ENCODE assay signal across 9 cellular contexts in genomic region chr17:82050152-82050760, GRCh38. TPM values are rescaled to one million over a fixed set of nuclear protein-coding genes. Genes with fewer than 3 reads are reported as not detected.
A peak's percentile ranks its signal among the peaks of the same experiment; 100 is the strongest.
DNase-seq lines count a peak whose midpoint lies in the region; ATAC-seq, FAIRE-seq and TF ChIP-seq lines count a peak whose summit lies in the region.
"Had no signal": no experiment of that assay in that cellular context is flagged by ENCODE, and none has a peak within 500 bp of the region (broad histone marks: within the 10 kb centered on the region; RNA-seq: fewer than 3 reads in every experiment).

No MANE protein-coding gene starts in this region.

- H2BK20ac ChIP-seq in IMR-90 (ENCODE audit: low read depth, low read length) = no peak overlapping the region

- H3K4ac ChIP-seq in IMR-90 (ENCODE audit: low read depth, low read length) = peak overlapping the region; percentile 87

- no peaks in the 10 kb centered on the region for H3K36me3 Mint-ChIP-seq in activated naive CD8-positive, alpha-beta T cell treated with anti-CD3 and anti-CD28 coated beads, Interleukin-2, amount 50 U/mL, for 24 hours (ENCODE audit: low read depth)
- peaks cover 17 to 23% of the 10 kb centered on the region in 2 donors for H3K36me3 Mint-ChIP-seq in stimulated activated naive B cell treated with anti-CD40 and anti-IgM and Interleukin-4, amounts not matched to agents 10 μg/mL and 1 μg/mL and 100 μg/mL, for 72 hours

- in situ Hi-C loops in IMR-90 (cut with MboI; ENCODE audit: low sequenced_read_pairs) = no loop called here

- POLR2A ChIA-PET in IMR-90 (lab: Charles Lee; ENCODE audit: unreplicated experiment) = no interaction called here

- 0 out of 2 replicates have a peak overlapping the region, but pooled peaks have one; percentile 65 for H3K9ac ChIP-seq in IMR-90 (ENCODE audit: low read depth, low read length)
- peak overlapping the region; percentile 80 for H3K9ac ChIP-seq in keratinocyte (ENCODE audit: control insufficient read depth, extremely low read depth, insufficient read depth, low read length)

- no peak for FAIRE-seq in keratinocyte (lab: Jason Lieb, UNC)

- no peak overlapping the region for H3K18ac ChIP-seq in IMR-90 (ENCODE audit: low read depth, low read length)

- no peak for DNase-seq in IMR-90
- no peak for DNase-seq in activated naive CD8-positive, alpha-beta T cell treated with anti-CD3 and anti-CD28 coated beads, Interleukin-2, amount 50 U/mL, for 24 hours
- no peak for DNase-seq in keratinocyte (ENCODE audit: low read depth, low spot score)
- DNase-seq in stimulated activated naive B cell treated with anti-CD40 and anti-IgM and Interleukin-4, amounts not matched to agents 10 μg/mL and 1 μg/mL and 100 μg/mL, for 72 hours = no peak
- DNase-seq in SHP77 (lab: John Stamatoyannopoulos, UW) = no peak
- DNase-seq in medulla oblongata (ENCODE audit: extremely low spot score) = no peak
- DNase-seq: activated effector memory CD4-positive, alpha-beta T cell treated with Interleukin-2 at 50 U/mL for 16 hours had no signal

- H3K79me2 ChIP-seq in keratinocyte (ENCODE audit: control insufficient read depth, insufficient read depth, low read length) = peaks cover 25% of the 10 kb centered on the region

- WGBS in IMR-90 (ENCODE audit: extremely low coverage in 2 of 2, insufficient read length in 1 of 2), 2 experiments = 91% methylated on average over 23 of the region's 28 CpGs; no CpG with 5 or more reads in 1 of the 2 experiments

- no peak overlapping the region for H2BK120ac ChIP-seq in IMR-90 (ENCODE audit: low read depth, low read length)

- H3K27ac ChIP-seq in IMR-90 (ENCODE audit: insufficient read depth, low read length) = no peak overlapping the region
- H3K27ac ChIP-seq in keratinocyte (ENCODE audit: control insufficient read depth, insufficient read depth, low read length) = no peak overlapping the region

- peaks cover 18% of the 10 kb centered on the region for H3K4me1 Mint-ChIP-seq in activated naive CD8-positive, alpha-beta T cell treated with anti-CD3 and anti-CD28 coated beads, Interleukin-2, amount 50 U/mL, for 24 hours
- H3K4me1 Mint-ChIP-seq in stimulated activated naive B cell treated with anti-CD40 and anti-IgM and Interleukin-4, amounts not matched to agents 10 μg/mL and 1 μg/mL and 100 μg/mL, for 72 hours = peaks cover 23 to 39% of the 10 kb centered on the region in 2 donors

- H3K9me3 Mint-ChIP-seq in activated naive CD8-positive, alpha-beta T cell treated with anti-CD3 and anti-CD28 coated beads, Interleukin-2, amount 50 U/mL, for 24 hours = no peaks in the 10 kb centered on the region
- H3K9me3 Mint-ChIP-seq in stimulated activated naive B cell treated with anti-CD40 and anti-IgM and Interleukin-4, amounts not matched to agents 10 μg/mL and 1 μg/mL and 100 μg/mL, for 72 hours = no peaks in the 10 kb centered on the region

- H3K27ac Mint-ChIP-seq in activated naive CD8-positive, alpha-beta T cell treated with anti-CD3 and anti-CD28 coated beads, Interleukin-2, amount 50 U/mL, for 24 hours = no peak overlapping the region
- no peak overlapping the region for H3K27ac Mint-ChIP-seq in stimulated activated naive B cell treated with anti-CD40 and anti-IgM and Interleukin-4, amounts not matched to agents 10 μg/mL and 1 μg/mL and 100 μg/mL, for 72 hours

- no peak overlapping the region for H2BK15ac ChIP-seq in IMR-90 (ENCODE audit: low read depth, low read length)

- ATAC-seq in IMR-90 (ENCODE audit: low read depth) (no peak), HG03039 (IDR thresholded peaks at IDR 0.05; ENCODE audit: unreplicated experiment) (no peak), HG02678 (IDR thresholded peaks at IDR 0.05; ENCODE audit: unreplicated experiment) (no peak)
- no peak for ATAC-seq in activated naive CD8-positive, alpha-beta T cell treated with anti-CD3 and anti-CD28 coated beads, Interleukin-2, amount 50 U/mL, for 24 hours
- no peak for ATAC-seq in stimulated activated naive B cell treated with anti-CD40 and anti-IgM and Interleukin-4, amounts not matched to agents 10 μg/mL and 1 μg/mL and 100 μg/mL, for 72 hours (replicated peaks)

- peak overlapping the region; percentile 71 to 91; a peak in 3 of 4 replicates for H4K8ac ChIP-seq in IMR-90 (ENCODE audit: low read depth in 2 of 2, low read length in 2 of 2)

- BruUV-seq in IMR-90 (replicated peaks; lab: Mats Ljungman, UMichigan) = no TSS peak

- no peaks in the 10 kb centered on the region for H3K27me3 ChIP-seq in IMR-90 (ENCODE audit: control insufficient read depth, insufficient read depth, low read length)
- H3K27me3 ChIP-seq in keratinocyte (ENCODE audit: control insufficient read depth, extremely low read depth, insufficient read depth, low read length) = no peaks in the 10 kb centered on the region

- peak overlapping the region; percentile 64 for H3K23ac ChIP-seq in IMR-90 (ENCODE audit: low read depth, low read length)

- H2AK9ac ChIP-seq in IMR-90 (replicated peaks; ENCODE audit: low read depth, low read length, poor library complexity) = peak overlapping the region; percentile 100

- CTCF ChIA-PET in IMR-90 (lab: Yijun Ruan, JAX) = no interaction called here

- peak overlapping the region; percentile 91; the same call in 1 of the 2 replicates for H3K4me2 ChIP-seq in IMR-90 (ENCODE audit: low read depth, low read length)
- H3K4me2 ChIP-seq in keratinocyte (ENCODE audit: control insufficient read depth, extremely low read depth, insufficient read depth, low read depth, low read length) = peak overlapping the region; percentile 81

- TF ChIP-seq RAD21 in IMR-90 (IDR thresholded peaks at IDR 0.05; ENCODE audit: low read length) = no peak

- H3K36me3 ChIP-seq in IMR-90 (ENCODE audit: control insufficient read depth, insufficient read depth, low read length) = peaks cover 46% of the 10 kb centered on the region
- peaks cover 9 to 25% of the 10 kb centered on the region in 2 experiments for H3K36me3 ChIP-seq in keratinocyte (ENCODE audit: control insufficient read depth in 2 of 2, extremely low read depth in 1 of 2, insufficient read depth in 2 of 2, low read length in 2 of 2)

- H2AFZ ChIP-seq in IMR-90 (replicated peaks; ENCODE audit: low read length, poor library complexity) (peak overlapping the region; percentile 77), keratinocyte (ENCODE audit: control insufficient read depth, low read length) (no peak overlapping the region)

- TF ChIP-seq CTCF in IMR-90 (conservative IDR thresholded peaks at IDR 0.05; ENCODE audit: low read depth, low read length) (no peak), keratinocyte (optimal IDR thresholded peaks at IDR 0.05 in 1 of 3, IDR thresholded peaks at IDR 0.05 in 1 of 3, conservative IDR thresholded peaks at IDR 0.05 in 1 of 3; ENCODE audit: extremely low read depth in 1 of 3, insufficient read depth in 2 of 3, low read length in 3 of 3) (no peak)

- peak overlapping the region; percentile 77 for H3K4me3 Mint-ChIP-seq in activated naive CD8-positive, alpha-beta T cell treated with anti-CD3 and anti-CD28 coated beads, Interleukin-2, amount 50 U/mL, for 24 hours
- peak overlapping the region; percentile 88 to 91 for H3K4me3 Mint-ChIP-seq in stimulated activated naive B cell treated with anti-CD40 and anti-IgM and Interleukin-4, amounts not matched to agents 10 μg/mL and 1 μg/mL and 100 μg/mL, for 72 hours

- dilution Hi-C loops in IMR-90 (cut with HindIII; ENCODE audit: low sequenced_read_pairs, unreplicated experiment) = no loop called here
- dilution Hi-C loops in keratinocyte (cut with MboI; ENCODE audit: extremely low pct_ligation_motif_present, low sequenced_read_pairs) = no loop called here

- H3K79me1 ChIP-seq in IMR-90 (ENCODE audit: low read depth in 1 of 2, low read length in 2 of 2) = peaks cover 14 to 41% of the 10 kb centered on the region in 2 experiments

- intact Hi-C loops in IMR-90 (cut with micrococcal nuclease) = no loop called here

- H3K9me1 ChIP-seq in IMR-90 (ENCODE audit: insufficient read depth, low read length) = peaks cover 7% of the 10 kb centered on the region
- no peaks in the 10 kb centered on the region for H3K9me1 ChIP-seq in keratinocyte (ENCODE audit: control insufficient read depth, extremely low read depth, insufficient read depth, low read length)

- H3K14ac ChIP-seq in IMR-90 (replicated peaks; ENCODE audit: low read depth, low read length) = no peak overlapping the region

- peak overlapping the region; percentile 99 for H3K4me3 ChIP-seq in IMR-90 (ENCODE audit: insufficient read depth, low read depth, low read length)
- H3K4me3 ChIP-seq in keratinocyte (ENCODE audit: control insufficient read depth in 2 of 3, extremely low read depth in 1 of 3, insufficient read depth in 2 of 3, low read depth in 1 of 3, low read length in 3 of 3) = peak overlapping the region; percentile 72 to 87 (median 72)

- H4K5ac ChIP-seq in IMR-90 (ENCODE audit: low read depth, low read length) = peak overlapping the region; percentile 81

- no peak overlapping the region for H3K56ac ChIP-seq in IMR-90 (ENCODE audit: extremely low read depth, insufficient read depth, low read length)

- no peaks in the 10 kb centered on the region for H3K27me3 Mint-ChIP-seq in activated naive CD8-positive, alpha-beta T cell treated with anti-CD3 and anti-CD28 coated beads, Interleukin-2, amount 50 U/mL, for 24 hours
- H3K27me3 Mint-ChIP-seq in stimulated activated naive B cell treated with anti-CD40 and anti-IgM and Interleukin-4, amounts not matched to agents 10 μg/mL and 1 μg/mL and 100 μg/mL, for 72 hours = no peaks in the 10 kb centered on the region

- H4K20me1 ChIP-seq in IMR-90 (ENCODE audit: insufficient read depth, low read length) (peaks cover 7% of the 10 kb centered on the region), keratinocyte (ENCODE audit: control insufficient read depth, extremely low read depth, insufficient read depth, low read length) (no peaks in the 10 kb centered on the region)

- TF ChIP-seq POLR2A in IMR-90 (IDR thresholded peaks at IDR 0.05; ENCODE audit: low read depth, low read length) = no peak

- H3K9me3 ChIP-seq in IMR-90 (ENCODE audit: control insufficient read depth, insufficient read depth, low read length) (no peaks in the 10 kb centered on the region), keratinocyte (ENCODE audit: control insufficient read depth, low read depth, low read length) (no peaks in the 10 kb centered on the region)

- 0 out of 2 replicates have a peak overlapping the region, but pooled peaks have one; percentile 23 for H4K91ac ChIP-seq in IMR-90 (ENCODE audit: insufficient read depth, low read depth, low read length)

- H3K4me1 ChIP-seq in IMR-90 (ENCODE audit: control insufficient read depth, insufficient read depth, low read length) = peaks cover 18% of the 10 kb centered on the region
- H3K4me1 ChIP-seq in keratinocyte (ENCODE audit: control insufficient read depth, extremely low read depth, insufficient read depth, low read length) = peaks cover 11% of the 10 kb centered on the region

- H2BK5ac ChIP-seq in IMR-90 (ENCODE audit: low read depth, low read length, poor library complexity, severe bottlenecking) = peak overlapping the region; percentile 56

- H2AK5ac ChIP-seq in IMR-90 (ENCODE audit: low read depth, low read length) = peak overlapping the region; percentile 96

RNA-seq across cellular contexts. Expression of gene RFNG, which starts 1.4 kb away (rescaled TPM):
- total RNA-seq in IMR-90 (2012; rRNA removed) = 6.8 and 8.6 TPM in 2 replicates
- polyA plus RNA-seq in IMR-90 (2012; rRNA removed) = 47.3 and 51.1 TPM in 2 replicates
- polyA plus RNA-seq in IMR-90 (2012; cell fraction: cytosol; rRNA removed) = 27.2 and 51.3 TPM in 2 replicates
- 271 and 643 TPM in 2 replicates for polyA plus RNA-seq in IMR-90 (2012; cell fraction: nucleus; rRNA removed; ENCODE audit: low replicate concordance)
- polyA plus RNA-seq in keratinocyte = 10.2 to 25.3 TPM (median 13.6 TPM) in 3 replicates
- polyA plus RNA-seq in keratinocyte (2011; ENCODE audit: low read depth) = 10.9 TPM
- 5.5 and 14.9 TPM in 2 replicates for polyA plus RNA-seq in keratinocyte (2011; cell fraction: cytosol; rRNA removed)
- 54.3 and 78.8 TPM in 2 replicates for polyA plus RNA-seq in keratinocyte (2011; cell fraction: nucleus; rRNA removed)
- 23.8 and 42.0 TPM in 2 replicates for polyA plus RNA-seq in keratinocyte (2012; ENCODE audit: low replicate concordance)
- polyA minus RNA-seq in keratinocyte = 5.4 to 31.0 TPM (median 8.0 TPM) in 3 replicates
- 21.1 TPM for polyA minus RNA-seq in keratinocyte (2011; cell fraction: cytosol; rRNA and poly(A)+ RNA removed)
- polyA minus RNA-seq in keratinocyte (2011; cell fraction: nucleus; rRNA and poly(A)+ RNA removed) = 18.7 and 21.1 TPM in 2 replicates

RNA-seq across cellular contexts. Expression of gene GPS1, which starts 1.4 kb away (rescaled TPM):
- 177 and 181 TPM in 2 replicates for total RNA-seq in IMR-90 (2012; rRNA removed)
- 157 and 168 TPM in 2 replicates for polyA plus RNA-seq in IMR-90 (2012; rRNA removed)
- polyA plus RNA-seq in IMR-90 (2012; cell fraction: cytosol; rRNA removed) = 93.5 and 156 TPM in 2 replicates
- polyA plus RNA-seq in IMR-90 (2012; cell fraction: nucleus; rRNA removed; ENCODE audit: low replicate concordance) = 234 and 517 TPM in 2 replicates
- polyA plus RNA-seq in keratinocyte = 60.4 to 99.3 TPM (median 81.7 TPM) in 3 replicates
- polyA plus RNA-seq in keratinocyte (2011; ENCODE audit: low read depth) = 45.3 TPM
- polyA plus RNA-seq in keratinocyte (2011; cell fraction: cytosol; rRNA removed) = 59.9 and 110 TPM in 2 replicates
- 99.2 and 130 TPM in 2 replicates for polyA plus RNA-seq in keratinocyte (2011; cell fraction: nucleus; rRNA removed)
- 61.9 and 91.0 TPM in 2 replicates for polyA plus RNA-seq in keratinocyte (2012; ENCODE audit: low replicate concordance)
- 85.7 to 144 TPM (median 96.6 TPM) in 3 replicates for polyA minus RNA-seq in keratinocyte
- 154 TPM for polyA minus RNA-seq in keratinocyte (2011; cell fraction: cytosol; rRNA and poly(A)+ RNA removed)
- 36.0 and 44.9 TPM in 2 replicates for polyA minus RNA-seq in keratinocyte (2011; cell fraction: nucleus; rRNA and poly(A)+ RNA removed)

RNA-seq across cellular contexts. Expression of gene DCXR, which starts 12.8 kb away (rescaled TPM):
- 36.6 and 36.9 TPM in 2 replicates for total RNA-seq in IMR-90 (2012; rRNA removed)
- 129 and 139 TPM in 2 replicates for polyA plus RNA-seq in IMR-90 (2012; rRNA removed)
- polyA plus RNA-seq in IMR-90 (2012; cell fraction: cytosol; rRNA removed) = 135 and 154 TPM in 2 replicates
- polyA plus RNA-seq in IMR-90 (2012; cell fraction: nucleus; rRNA removed; ENCODE audit: low replicate concordance) = 94.9 and 309 TPM in 2 replicates
- 45.4 to 73.6 TPM (median 64.0 TPM) in 3 replicates for polyA plus RNA-seq in keratinocyte
- 10.2 TPM for polyA plus RNA-seq in keratinocyte (2011; ENCODE audit: low read depth)
- 59.0 and 103 TPM in 2 replicates for polyA plus RNA-seq in keratinocyte (2011; cell fraction: cytosol; rRNA removed)
- 51.5 and 77.5 TPM in 2 replicates for polyA plus RNA-seq in keratinocyte (2011; cell fraction: nucleus; rRNA removed)
- 62.1 and 118 TPM in 2 replicates for polyA plus RNA-seq in keratinocyte (2012; ENCODE audit: low replicate concordance)
- 39.1 to 83.3 TPM (median 62.9 TPM) in 3 replicates for polyA minus RNA-seq in keratinocyte
- polyA minus RNA-seq in keratinocyte (2011; cell fraction: cytosol; rRNA and poly(A)+ RNA removed) = 41.8 TPM
- 12.2 and 13.9 TPM in 2 replicates for polyA minus RNA-seq in keratinocyte (2011; cell fraction: nucleus; rRNA and poly(A)+ RNA removed)

RNA-seq across cellular contexts. Expression of gene DUS1L, which starts 15.3 kb away (rescaled TPM):
- 26.9 and 29.0 TPM in 2 replicates for total RNA-seq in IMR-90 (2012; rRNA removed)
- 76.9 and 95.3 TPM in 2 replicates for polyA plus RNA-seq in IMR-90 (2012; rRNA removed)
- polyA plus RNA-seq in IMR-90 (2012; cell fraction: cytosol; rRNA removed) = 60.1 and 65.0 TPM in 2 replicates
- 435 and 1,044 TPM in 2 replicates for polyA plus RNA-seq in IMR-90 (2012; cell fraction: nucleus; rRNA removed; ENCODE audit: low replicate concordance)
- polyA plus RNA-seq in keratinocyte = 49.1 to 68.3 TPM (median 52.0 TPM) in 3 replicates
- polyA plus RNA-seq in keratinocyte (2011; ENCODE audit: low read depth) = 24.6 TPM
- 50.8 and 74.9 TPM in 2 replicates for polyA plus RNA-seq in keratinocyte (2011; cell fraction: cytosol; rRNA removed)
- 137 and 163 TPM in 2 replicates for polyA plus RNA-seq in keratinocyte (2011; cell fraction: nucleus; rRNA removed)
- 70.2 and 83.6 TPM in 2 replicates for polyA plus RNA-seq in keratinocyte (2012; ENCODE audit: low replicate concordance)
- polyA minus RNA-seq in keratinocyte = 20.4 to 46.2 TPM (median 22.9 TPM) in 3 replicates
- polyA minus RNA-seq in keratinocyte (2011; cell fraction: cytosol; rRNA and poly(A)+ RNA removed) = 52.2 TPM
- polyA minus RNA-seq in keratinocyte (2011; cell fraction: nucleus; rRNA and poly(A)+ RNA removed) = 31.5 and 31.8 TPM in 2 replicates

RNA-seq across cellular contexts. Expression of gene RAC3, which starts 18.8 kb away (rescaled TPM):
- total RNA-seq in IMR-90 (2012; rRNA removed) = 5.7 and 7.2 TPM in 2 replicates
- polyA plus RNA-seq in IMR-90 (2012; rRNA removed) (23.4 and 32.0 TPM in 2 replicates), keratinocyte (10.2 to 23.0 TPM (median 12.3 TPM) in 3 replicates)
- 34.9 and 48.2 TPM in 2 replicates for polyA plus RNA-seq in IMR-90 (2012; cell fraction: cytosol; rRNA removed)
- polyA plus RNA-seq in IMR-90 (2012; cell fraction: nucleus; rRNA removed; ENCODE audit: low replicate concordance) = 20.2 and 75.8 TPM in 2 replicates
- polyA plus RNA-seq in keratinocyte (2011; ENCODE audit: low read depth) = 1.6 TPM
- 8.5 and 23.2 TPM in 2 replicates for polyA plus RNA-seq in keratinocyte (2011; cell fraction: cytosol; rRNA removed)
- 8.9 and 15.0 TPM in 2 replicates for polyA plus RNA-seq in keratinocyte (2011; cell fraction: nucleus; rRNA removed)
- 4.1 and 10.1 TPM in 2 replicates for polyA plus RNA-seq in keratinocyte (2012; ENCODE audit: low replicate concordance)
- 3.7 to 34.6 TPM (median 7.4 TPM) in 3 replicates for polyA minus RNA-seq in keratinocyte
- 31.1 TPM for polyA minus RNA-seq in keratinocyte (2011; cell fraction: cytosol; rRNA and poly(A)+ RNA removed)
- 3.2 and 5.4 TPM in 2 replicates for polyA minus RNA-seq in keratinocyte (2011; cell fraction: nucleus; rRNA and poly(A)+ RNA removed)
